ENCODE assay signal across 20 cellular contexts in the genomic region with DNA sequence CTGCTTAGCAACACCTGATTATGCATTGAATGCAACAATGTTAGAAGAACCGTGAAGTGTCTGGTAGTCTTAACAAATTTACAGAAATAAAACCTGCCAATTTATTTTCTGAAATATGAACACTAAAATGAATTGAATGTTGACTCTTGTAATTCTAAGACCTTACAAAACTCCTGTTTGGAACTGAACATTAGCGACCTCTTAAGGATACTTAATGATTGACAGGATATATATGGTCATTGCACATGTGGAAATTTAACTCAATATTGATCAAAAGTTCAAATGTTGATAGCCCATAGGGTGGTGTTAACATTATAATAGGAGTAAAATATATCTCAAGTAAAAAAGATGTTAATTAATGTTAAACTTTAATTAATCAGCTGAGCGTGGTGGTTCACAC.
A peak's percentile ranks its signal among the peaks of the same experiment; 100 is the strongest.
DNase-seq lines count a peak whose midpoint lies in the region; ATAC-seq, FAIRE-seq and TF ChIP-seq lines count a peak whose summit lies in the region.
"Had no signal": no experiment of that assay in that cellular context is flagged by ENCODE, and none has a peak within 500 bp of the region (broad histone marks: within the 10 kb centered on the region; RNA-seq: fewer than 3 reads in every experiment).

No MANE protein-coding gene starts in this region.

- H3K79me2 ChIP-seq in MM.1S (ENCODE audit: low read length) (no peaks in the 10 kb centered on the region), GM12878 (ENCODE audit: control insufficient read depth, insufficient read depth, low read length) (no peaks in the 10 kb centered on the region)

- TF ChIP-seq CTCF in MM.1S (IDR thresholded peaks at IDR 0.05; ENCODE audit: low read length) (peak; percentile 20), GM12878 (IDR thresholded peaks at IDR 0.05 in 2 of 3, conservative IDR thresholded peaks at IDR 0.05 in 1 of 3; ENCODE audit: control insufficient read depth in 2 of 3, extremely low read depth in 1 of 3, insufficient read depth in 1 of 3, low read depth in 3 of 3, low read length in 3 of 3) (no peak; a peak in 1 of 6 replicates), pancreas (IDR thresholded peaks at IDR 0.05) (no peak), GM10266 (IDR thresholded peaks at IDR 0.05; ENCODE audit: control insufficient read depth, insufficient read depth, low read depth, missing control alignments) (no peak)

- H3K4me3 ChIP-seq in MM.1S (ENCODE audit: low read length) (no peak overlapping the region), GM12878 (no peak overlapping the region), pancreas (no peak overlapping the region)
- H3K4me3 ChIP-seq in naive thymus-derived CD4-positive, alpha-beta T cell (ENCODE audit: low read length) = no peak overlapping the region
- H3K4me3 ChIP-seq: HAP-1, SJSA1 had no signal

- H3K27me3 ChIP-seq in MM.1S (replicated peaks; ENCODE audit: insufficient read depth, low read length) (no peaks in the 10 kb centered on the region), GM12878 (replicated peaks in 1 of 2; ENCODE audit: control insufficient read depth in 2 of 2, insufficient read depth in 2 of 2, low read length in 1 of 2) (no peaks in the 10 kb centered on the region), pancreas (no peaks in the 10 kb centered on the region)
- no peaks in the 10 kb centered on the region for H3K27me3 ChIP-seq in naive thymus-derived CD4-positive, alpha-beta T cell (ENCODE audit: control insufficient read depth in 2 of 2, insufficient read depth in 2 of 2, low read length in 2 of 2)
- H3K27me3 ChIP-seq: SJSA1 had no signal

- no peak overlapping the region for H3K27ac Mint-ChIP-seq in naive thymus-derived CD4-positive, alpha-beta T cell
- H3K27ac Mint-ChIP-seq: CD14-positive monocyte had no signal

- H3K9me3 Mint-ChIP-seq in naive thymus-derived CD4-positive, alpha-beta T cell = peaks cover 0 to 9% (median 2%) of the 10 kb centered on the region in 11 donors

- no peak overlapping the region for H3K9ac ChIP-seq in MM.1S (ENCODE audit: low read length)
- H3K9ac ChIP-seq in GM12878 (ENCODE audit: control insufficient read depth, insufficient read depth, low read length) = no peak overlapping the region

- intact Hi-C loops in GM12878 (cut with micrococcal nuclease; ENCODE audit: unreplicated experiment) (no loop called here), pancreas (cut with DNase I) (no loop called here)
- intact Hi-C loops in naive thymus-derived CD4-positive, alpha-beta T cell (cut with micrococcal nuclease) = no loop called here

- H3K9me2 ChIP-seq in MM.1S (replicated peaks; ENCODE audit: insufficient read depth, low read length) = no peaks in the 10 kb centered on the region

- H3K27me3 Mint-ChIP-seq in naive thymus-derived CD4-positive, alpha-beta T cell = no peaks in the 10 kb centered on the region

- FAIRE-seq in GM12878 (lab: Jason Lieb, UNC) = no peak
- no peak for FAIRE-seq in pancreas (lab: Jason Lieb, UNC)
- FAIRE-seq: RCC 7860 had no signal

- 43% methylated on average over 3 of the region's 3 CpGs for WGBS in GM12878 (ENCODE audit: insufficient coverage, insufficient replicate concordance, low lambda C conversion rate, missing lambda C conversion rate)
- 33 to 51% methylated on average over 3 of the region's 3 CpGs for WGBS in pancreas, 2 donors

- POLR2A ChIA-PET in GM12878 (lab: Charles Lee) = no interaction called here
- POLR2A ChIA-PET in naive thymus-derived CD4-positive, alpha-beta T cell (lab: Charles Lee) = no interaction called here

- TF ChIP-seq POLR2A in GM12878 (IDR thresholded peaks at IDR 0.05; ENCODE audit: low read depth, low read length) = no peak

- no peak overlapping the region for H2AFZ ChIP-seq in MM.1S (ENCODE audit: low read length)
- H2AFZ ChIP-seq in GM12878 (ENCODE audit: control insufficient read depth, low read depth, low read length) = no peak overlapping the region

- RAD21 ChIA-PET in GM12878 (lab: Charles Lee; ENCODE audit: unreplicated experiment) = no interaction called here

- no peak for TF ChIP-seq RAD21 in GM12878 (IDR thresholded peaks at IDR 0.05; ENCODE audit: insufficient read depth, low read depth, low read length)

- H3K4me1 ChIP-seq in MM.1S (ENCODE audit: low read length) (no peaks in the 10 kb centered on the region), GM12878 (ENCODE audit: control insufficient read depth, insufficient read depth, low read length) (no peaks in the 10 kb centered on the region), pancreas (no peaks in the 10 kb centered on the region)
- no peaks in the 10 kb centered on the region for H3K4me1 ChIP-seq in naive thymus-derived CD4-positive, alpha-beta T cell (ENCODE audit: control insufficient read depth in 2 of 2, insufficient read depth in 2 of 2, low read length in 2 of 2)
- H3K4me1 ChIP-seq: HAP-1, SJSA1 had no signal

- peak; percentile 1 for DNase-seq in DMS53 (lab: John Stamatoyannopoulos, UW)
- DNase-seq in DMS53 treated with DMSO at 0.1 percent for 48 hours (lab: John Stamatoyannopoulos, UW; ENCODE audit: unreplicated experiment) = no peak
- DNase-seq in MM.1S = peak; percentile 12
- DNase-seq in GM12878 (ENCODE audit: low read depth, low spot score) = no peak
- DNase-seq in naive thymus-derived CD4-positive, alpha-beta T cell = no peak
- DNase-seq in germinal center (ENCODE audit: low spot score) = no peak
- no peak for DNase-seq in pancreas
- no peak for DNase-seq in GM10266 (ENCODE audit: extremely low spot score)
- DNase-seq: 8988T, EL, GF-D8, Kasumi-1, NCI-H1092 treated with DMSO at 0.1 percent for 48 hours, NCI-H1436 treated with DMSO at 0.1 percent for 48 hours, NCI-H1930, NCI-H748 treated with DMSO at 0.1 percent for 48 hours had no signal

- TF ChIP-seq EP300 in GM12878 (IDR thresholded peaks at IDR 0.05; ENCODE audit: borderline replicate concordance in 1 of 2, control insufficient read depth in 1 of 2, low read depth in 2 of 2, low read length in 2 of 2) = no peak

- H3K27ac ChIP-seq in MM.1S (ENCODE audit: low read length) (no peak overlapping the region), GM12878 (ENCODE audit: control insufficient read depth, insufficient read depth) (no peak overlapping the region), pancreas (no peak overlapping the region)
- no peak overlapping the region for H3K27ac ChIP-seq in naive thymus-derived CD4-positive, alpha-beta T cell (ENCODE audit: low read depth, low read length)
- H3K27ac ChIP-seq: SJSA1 had no signal

- no TSS peak for BruUV-seq in GM12878 (replicated peaks; lab: Mats Ljungman, UMichigan)

- H3F3A ChIP-seq in MM.1S (ENCODE audit: insufficient read depth, low read length) = no peaks in the 10 kb centered on the region

- H3K36me3 ChIP-seq in MM.1S (replicated peaks; ENCODE audit: insufficient read depth, low read length) = no peaks in the 10 kb centered on the region
- H3K36me3 ChIP-seq in GM12878 (ENCODE audit: control insufficient read depth in 2 of 2, insufficient read depth in 2 of 2, low read length in 1 of 2) = no peaks in the 10 kb centered on the region
- no peaks in the 10 kb centered on the region for H3K36me3 ChIP-seq in naive thymus-derived CD4-positive, alpha-beta T cell (ENCODE audit: control insufficient read depth in 2 of 3, insufficient read depth in 3 of 3, low read length in 3 of 3)
- H3K36me3 ChIP-seq in pancreas = no peaks in the 10 kb centered on the region
- H3K36me3 ChIP-seq: HAP-1, SJSA1 had no signal

- no peaks in the 10 kb centered on the region for H3K36me3 Mint-ChIP-seq in naive thymus-derived CD4-positive, alpha-beta T cell
- H3K36me3 Mint-ChIP-seq: CD14-positive monocyte had no signal

- in situ Hi-C loops in GM12878 (cut with MboI) = no loop called here

- H3K9me3 ChIP-seq in MM.1S (replicated peaks; ENCODE audit: insufficient read depth, low read length) (no peaks in the 10 kb centered on the region), GM12878 (replicated peaks; ENCODE audit: control insufficient read depth, insufficient read depth, low read length) (no peaks in the 10 kb centered on the region), pancreas (no peaks in the 10 kb centered on the region)
- H3K9me3 ChIP-seq in naive thymus-derived CD4-positive, alpha-beta T cell (ENCODE audit: control insufficient read depth in 2 of 3, low read length in 3 of 3) = peaks cover 0 to under 1% (median 0%) of the 10 kb centered on the region in 3 experiments
- H3K9me3 ChIP-seq: HAP-1, SJSA1 had no signal

- H3K4me2 ChIP-seq in MM.1S (ENCODE audit: low read depth, low read length) = no peak overlapping the region
- H3K4me2 ChIP-seq in GM12878 (ENCODE audit: control insufficient read depth, insufficient read depth) = no peak overlapping the region

- H3K4me1 Mint-ChIP-seq in naive thymus-derived CD4-positive, alpha-beta T cell = no peaks in the 10 kb centered on the region
- H3K4me1 Mint-ChIP-seq: CD14-positive monocyte had no signal

- SMC1A ChIA-PET in GM12878 (lab: Charles Lee; ENCODE audit: uncharacterized antibody, unreplicated experiment) = no interaction called here

- H4K20me1 ChIP-seq in MM.1S (ENCODE audit: insufficient read depth, low read length) (no peaks in the 10 kb centered on the region), GM12878 (ENCODE audit: control insufficient read depth, insufficient read depth) (no peaks in the 10 kb centered on the region)

- no peak overlapping the region for H3K4me3 Mint-ChIP-seq in naive thymus-derived CD4-positive, alpha-beta T cell
- H3K4me3 Mint-ChIP-seq: CD14-positive monocyte had no signal

- CTCF ChIA-PET in GM12878 (lab: Yijun Ruan, JAX) = interaction anchor here (0.6 kb wide), 1 partner anchor 385 kb away, joined by 3 read pairs; no protein-coding TSS in a partner anchor
- CTCF ChIA-PET in naive thymus-derived CD4-positive, alpha-beta T cell (lab: Charles Lee) = no interaction called here

- ATAC-seq in GM12878 (no peak), pancreas (no peak)
- no peak for ATAC-seq in naive thymus-derived CD4-positive, alpha-beta T cell

TF ChIP-seq in GM12878, 131 proteins besides CTCF, POLR2A, EP300 and RAD21 (continues in another document):
- TF ChIP-seq CHD2 (IDR thresholded peaks at IDR 0.05; ENCODE audit: borderline replicate concordance, low read depth, low read length) = no peak
- TF ChIP-seq, protein P1, sequence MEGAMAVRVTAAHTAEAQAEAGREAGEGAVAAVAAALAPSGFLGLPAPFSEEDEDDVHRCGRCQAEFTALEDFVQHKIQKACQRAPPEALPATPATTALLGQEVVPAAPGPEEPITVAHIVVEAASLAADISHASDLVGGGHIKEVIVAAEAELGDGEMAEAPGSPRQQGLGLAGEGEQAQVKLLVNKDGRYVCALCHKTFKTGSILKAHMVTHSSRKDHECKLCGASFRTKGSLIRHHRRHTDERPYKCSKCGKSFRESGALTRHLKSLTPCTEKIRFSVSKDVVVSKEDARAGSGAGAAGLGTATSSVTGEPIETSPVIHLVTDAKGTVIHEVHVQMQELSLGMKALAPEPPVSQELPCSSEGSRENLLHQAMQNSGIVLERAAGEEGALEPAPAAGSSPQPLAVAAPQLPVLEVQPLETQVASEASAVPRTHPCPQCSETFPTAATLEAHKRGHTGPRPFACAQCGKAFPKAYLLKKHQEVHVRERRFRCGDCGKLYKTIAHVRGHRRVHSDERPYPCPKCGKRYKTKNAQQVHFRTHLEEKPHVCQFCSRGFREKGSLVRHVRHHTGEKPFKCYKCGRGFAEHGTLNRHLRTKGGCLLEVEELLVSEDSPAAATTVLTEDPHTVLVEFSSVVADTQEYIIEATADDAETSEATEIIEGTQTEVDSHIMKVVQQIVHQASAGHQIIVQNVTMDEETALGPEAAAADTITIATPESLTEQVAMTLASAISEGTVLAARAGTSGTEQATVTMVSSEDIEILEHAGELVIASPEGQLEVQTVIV (IDR thresholded peaks at IDR 0.05; ENCODE audit: borderline replicate concordance, partially characterized antibody) = no peak

Comparison
In these comparisons a context has a peak if more than half of its experiments do, and no peak if none do; other contexts are left out.
1. DNase-seq: peak in DMS53 (single experiment) and MM.1S (single experiment); none in DMS53 treated with DMSO at 0.1 percent for 48 hours (single experiment), GM12878 (single experiment), naive thymus-derived CD4-positive, alpha-beta T cell (0 of 9), germinal center (single experiment), pancreas (0 of 6) and GM10266 (single experiment).